8 cellular contexts compared by ENCODE assay signal in the genomic region with DNA sequence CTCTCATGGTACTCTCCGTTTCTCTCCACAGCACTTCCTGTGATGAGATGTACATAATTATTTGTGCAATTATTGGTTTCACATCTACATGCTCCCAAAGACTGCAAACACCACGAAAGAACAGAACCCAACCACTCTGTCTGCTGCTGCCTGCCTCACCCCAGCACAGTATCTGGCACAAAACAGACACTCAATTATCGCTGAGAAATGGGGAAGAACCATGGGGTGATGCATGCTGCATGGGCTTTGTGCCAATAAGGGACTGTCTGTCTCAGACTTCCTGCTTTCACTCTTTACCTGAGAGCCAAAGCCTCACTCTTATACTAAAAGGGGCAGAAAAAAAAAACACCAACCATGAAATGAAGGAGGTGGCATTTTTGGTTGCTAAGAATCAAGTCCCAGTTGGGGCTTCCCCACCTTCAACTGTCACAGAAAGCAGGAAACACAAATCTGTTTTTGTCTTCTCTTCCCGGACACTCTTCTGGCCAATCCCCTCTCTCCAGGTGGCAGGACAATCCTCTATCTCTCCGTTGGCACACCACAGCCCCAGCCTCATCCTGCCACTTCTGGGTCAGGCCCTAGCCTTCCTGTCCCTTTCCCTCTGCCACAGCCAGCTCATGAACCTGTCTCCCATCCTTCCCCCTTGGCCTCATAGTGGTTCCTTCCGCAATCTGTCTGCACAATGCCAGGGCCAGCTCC.
DNase-seq lines count a peak whose midpoint lies in the region; ATAC-seq and TF ChIP-seq lines count a peak whose summit lies in the region.

No MANE protein-coding gene starts in this region.

- peaks cover 0 to 2% (median 0%) of the 10 kb centered on the region in 7 donors for H3K9me3 Mint-ChIP-seq in CD14-positive monocyte
- H3K9me3 Mint-ChIP-seq in activated CD4-positive, alpha-beta T cell treated with anti-CD3 and anti-CD28 coated beads for 36 hours (ENCODE audit: low read depth): no peaks in the 10 kb centered on the region
- no peaks in the 10 kb centered on the region for H3K9me3 Mint-ChIP-seq in effector memory CD8-positive, alpha-beta T cell
- H3K9me3 Mint-ChIP-seq in HFFc6: no peaks in the 10 kb centered on the region

- POLR2A ChIA-PET in activated CD4-positive, alpha-beta T cell treated with anti-CD3 and anti-CD28 coated beads for 36 hours (lab: Charles Lee): interaction anchor here (0.6 to 1.5 kb wide), 6 partner anchors 49 to 211 kb away, joined by 3 to 4 read pairs (median 3); no protein-coding TSS in a partner anchor

- peak; percentile 68 for ATAC-seq in GM19468 (IDR thresholded peaks at IDR 0.05; ENCODE audit: extremely low read depth, unreplicated experiment)
- peak; percentile 80 for ATAC-seq in activated CD4-positive, alpha-beta T cell treated with anti-CD3 and anti-CD28 coated beads for 36 hours
- peak; percentile 60 for ATAC-seq in effector memory CD8-positive, alpha-beta T cell (replicated peaks)

- CTCF ChIA-PET in activated CD4-positive, alpha-beta T cell treated with anti-CD3 and anti-CD28 coated beads for 36 hours (lab: Charles Lee): interaction anchor here (0.5 to 1.7 kb wide), 5 partner anchors 10 to 123 kb away, joined by 3 to 9 read pairs (median 3); no protein-coding TSS in a partner anchor

- TF ChIP-seq CTCF in CD14-positive monocyte (IDR thresholded peaks at IDR 0.05) (no peak), HFFc6 (IDR thresholded peaks at IDR 0.05) (no peak)

- peak overlapping the region; percentile 52 to 74 for H3K4me3 Mint-ChIP-seq in CD14-positive monocyte
- H3K4me3 Mint-ChIP-seq in activated CD4-positive, alpha-beta T cell treated with anti-CD3 and anti-CD28 coated beads for 36 hours: peak overlapping the region; percentile 56
- peak overlapping the region; percentile 69 to 81 for H3K4me3 Mint-ChIP-seq in effector memory CD8-positive, alpha-beta T cell
- no peak overlapping the region for H3K4me3 Mint-ChIP-seq in HFFc6

- H3K36me3 Mint-ChIP-seq in CD14-positive monocyte (no peaks in the 10 kb centered on the region), HFFc6 (ENCODE audit: low read depth) (peaks cover 6% of the 10 kb centered on the region; the same call in 1 of the 2 replicates)
- H3K36me3 Mint-ChIP-seq in activated CD4-positive, alpha-beta T cell treated with anti-CD3 and anti-CD28 coated beads for 36 hours (ENCODE audit: low read depth): no peaks in the 10 kb centered on the region
- H3K36me3 Mint-ChIP-seq in effector memory CD8-positive, alpha-beta T cell (ENCODE audit: insufficient read depth): peaks cover 22% of the 10 kb centered on the region

- intact Hi-C loops in CD14-positive monocyte (cut with micrococcal nuclease): no loop called here
- intact Hi-C loops in activated CD4-positive, alpha-beta T cell treated with anti-CD3 and anti-CD28 coated beads for 36 hours (cut with DNase I, micrococcal nuclease): loop anchor here (1.0 to 5.0 kb wide), 14 partner anchors 50 to 1543 kb away; a partner anchor contains a TSS

- H3K4me1 Mint-ChIP-seq in CD14-positive monocyte (peaks cover 21% of the 10 kb centered on the region), HFFc6 (ENCODE audit: low read depth) (peaks cover 51% of the 10 kb centered on the region)
- H3K4me1 Mint-ChIP-seq in activated CD4-positive, alpha-beta T cell treated with anti-CD3 and anti-CD28 coated beads for 36 hours: peaks cover 39% of the 10 kb centered on the region
- H3K4me1 Mint-ChIP-seq in effector memory CD8-positive, alpha-beta T cell (ENCODE audit: low read depth in 2 of 2): peaks cover 53 to 55% of the 10 kb centered on the region in 2 donors

- H3K27me3 Mint-ChIP-seq in CD14-positive monocyte (ENCODE audit: low read depth in 3 of 3) (peaks cover 3 to 4% (median 3%) of the 10 kb centered on the region in 3 donors), HFFc6 (ENCODE audit: insufficient read depth) (peaks cover 11% of the 10 kb centered on the region; the same call in 1 of the 2 replicates)
- peaks cover 1% of the 10 kb centered on the region for H3K27me3 Mint-ChIP-seq in activated CD4-positive, alpha-beta T cell treated with anti-CD3 and anti-CD28 coated beads for 36 hours
- H3K27me3 Mint-ChIP-seq in effector memory CD8-positive, alpha-beta T cell: no peaks in the 10 kb centered on the region

- DNase-seq in CD14-positive monocyte (ENCODE audit: low spot score): peak; percentile 51
- peak; percentile 53 for DNase-seq in HPDE6-E6E7 (ENCODE audit: extremely low spot score)
- peak; percentile 86 for DNase-seq in activated CD4-positive, alpha-beta T cell treated with anti-CD3 and anti-CD28 coated beads for 36 hours
- DNase-seq in effector memory CD8-positive, alpha-beta T cell: peak; percentile 71 to 78 (median 72)
- peak; percentile 39 to 75 for DNase-seq in stimulated activated CD4-positive, alpha-beta T cell treated with anti-CD3 and anti-CD28 coated beads, Interleukin-4, amount 100 ng/mL, for 4 hours
- DNase-seq in putamen (ENCODE audit: low spot score): no peak
- DNase-seq in HFFc6: no peak

- peak overlapping the region in 3 of 7 donors; percentile 68 to 84 (median 83) for H3K27ac Mint-ChIP-seq in CD14-positive monocyte
- H3K27ac Mint-ChIP-seq in activated CD4-positive, alpha-beta T cell treated with anti-CD3 and anti-CD28 coated beads for 36 hours: peak overlapping the region; percentile 90
- peak overlapping the region; percentile 92 to 98 for H3K27ac Mint-ChIP-seq in effector memory CD8-positive, alpha-beta T cell
- H3K27ac Mint-ChIP-seq in HFFc6: no peak overlapping the region; the same call in 1 of the 2 replicates

Comparison
In these comparisons a context has a peak if more than half of its experiments do, and no peak if none do; other contexts are left out.
1. DNase-seq: peak in CD14-positive monocyte (single experiment), HPDE6-E6E7 (single experiment), activated CD4-positive, alpha-beta T cell treated with anti-CD3 and anti-CD28 coated beads for 36 hours (single experiment), effector memory CD8-positive, alpha-beta T cell (3 of 3) and stimulated activated CD4-positive, alpha-beta T cell treated with anti-CD3 and anti-CD28 coated beads, Interleukin-4, amount 100 ng/mL, for 4 hours (2 of 2); none in putamen (single experiment) and HFFc6 (single experiment).
2. intact Hi-C loops: an anchor here in activated CD4-positive, alpha-beta T cell treated with anti-CD3 and anti-CD28 coated beads for 36 hours (1.0 to 5.0 kb wide); none called in CD14-positive monocyte.
3. Peak in every context shown above with its lines, with median percentiles within 50 percentile points of each other: ATAC-seq.